1 cellular context compared by ENCODE assay signal in genomic region chr17:44775136-44775837, GRCh38.
TF ChIP-seq lines count a peak whose summit lies in the region.

No MANE protein-coding gene starts in this region.

TF ChIP-seq in K562, 482 proteins besides CTCF, POLR2A, EP300 and RAD21 (continued from another document and continues in another):
- TF ChIP-seq, protein P1, sequence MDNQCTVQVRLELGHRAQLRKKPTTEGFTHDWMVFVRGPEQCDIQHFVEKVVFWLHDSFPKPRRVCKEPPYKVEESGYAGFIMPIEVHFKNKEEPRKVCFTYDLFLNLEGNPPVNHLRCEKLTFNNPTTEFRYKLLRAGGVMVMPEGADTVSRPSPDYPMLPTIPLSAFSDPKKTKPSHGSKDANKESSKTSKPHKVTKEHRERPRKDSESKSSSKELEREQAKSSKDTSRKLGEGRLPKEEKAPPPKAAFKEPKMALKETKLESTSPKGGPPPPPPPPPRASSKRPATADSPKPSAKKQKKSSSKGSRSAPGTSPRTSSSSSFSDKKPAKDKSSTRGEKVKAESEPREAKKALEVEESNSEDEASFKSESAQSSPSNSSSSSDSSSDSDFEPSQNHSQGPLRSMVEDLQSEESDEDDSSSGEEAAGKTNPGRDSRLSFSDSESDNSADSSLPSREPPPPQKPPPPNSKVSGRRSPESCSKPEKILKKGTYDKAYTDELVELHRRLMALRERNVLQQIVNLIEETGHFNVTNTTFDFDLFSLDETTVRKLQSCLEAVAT (IDR thresholded peaks at IDR 0.05) = no peak
- TF ChIP-seq NKRF (IDR thresholded peaks at IDR 0.05; ENCODE audit: borderline replicate concordance) (peak; percentile 91), TSC22D4 (tag; IDR thresholded peaks at IDR 0.05) (no peak), SRSF1 (IDR thresholded peaks at IDR 0.05; ENCODE audit: low read depth, low read length) (no peak), FOXA3 (CRISPR knock-in tag; conservative IDR thresholded peaks at IDR 0.05 in 1 of 2, IDR thresholded peaks at IDR 0.05 in 1 of 2) (0 out of 4 replicates have a peak, but pooled peaks of 1 of the 2 experiments have one; percentile 58), RUNX1 (IDR thresholded peaks at IDR 0.05; ENCODE audit: low read depth) (no peak), COPS2 (conservative IDR thresholded peaks at IDR 0.05) (no peak), HDAC1 (IDR thresholded peaks at IDR 0.05) (peak in 1 of 2 experiments; percentile 88; a peak in 2 of 4 replicates), PURB (CRISPR knock-in tag; IDR thresholded peaks at IDR 0.05; ENCODE audit: low read depth) (no peak), MNT (conservative IDR thresholded peaks at IDR 0.05) (peak; percentile 79 to 91), JUND (IDR thresholded peaks at IDR 0.05; ENCODE audit: borderline replicate concordance, low read depth, low read length) (no peak), JUND (tag; IDR thresholded peaks at IDR 0.05; ENCODE audit: borderline replicate concordance, low read depth, low read length) (no peak), ZNF253 (CRISPR knock-in tag; conservative IDR thresholded peaks at IDR 0.05) (no peak), WHSC1 (IDR thresholded peaks at IDR 0.05; ENCODE audit: low read length) (no peak), ZNF507 (tag; conservative IDR thresholded peaks at IDR 0.05) (no peak), MTA3 (IDR thresholded peaks at IDR 0.05; ENCODE audit: borderline replicate concordance) (no peak), ZNF197 (CRISPR knock-in tag; IDR thresholded peaks at IDR 0.05; ENCODE audit: low read depth) (no peak), ZNF431 (CRISPR knock-in tag; IDR thresholded peaks at IDR 0.05) (no peak), ZBTB40 (IDR thresholded peaks at IDR 0.05) (no peak), ZBTB40 (CRISPR knock-in tag; IDR thresholded peaks at IDR 0.05) (no peak), ZNF224 (CRISPR knock-in tag; IDR thresholded peaks at IDR 0.05) (no peak), ARID1B (IDR thresholded peaks at IDR 0.05) (no peak), PCBP1 (IDR thresholded peaks at IDR 0.05; ENCODE audit: low read depth, low read length, poor library complexity, severe bottlenecking) (no peak), CBFB (CRISPR knock-in tag; IDR thresholded peaks at IDR 0.05) (no peak), PHB2 (IDR thresholded peaks at IDR 0.05; ENCODE audit: low read depth) (no peak), CREM (IDR thresholded peaks at IDR 0.05; ENCODE audit: low read depth) (peak; percentile 96), STAT5A (IDR thresholded peaks at IDR 0.05; ENCODE audit: borderline replicate concordance, low read length) (no peak), L3MBTL2 (IDR thresholded peaks at IDR 0.05) (peak; percentile 69), TCF15 (CRISPR knock-in tag; IDR thresholded peaks at IDR 0.05) (no peak), ETV5 (CRISPR knock-in tag; IDR thresholded peaks at IDR 0.05; ENCODE audit: low read depth) (no peak), ETS2 (tag; IDR thresholded peaks at IDR 0.05; ENCODE audit: borderline replicate concordance, poor library complexity, severe bottlenecking) (no peak), NFRKB (IDR thresholded peaks at IDR 0.05; ENCODE audit: low read depth) (no peak), GATA2 (CRISPR knock-in tag; IDR thresholded peaks at IDR 0.05) (no peak), SREBF2 (CRISPR knock-in tag; IDR thresholded peaks at IDR 0.05) (no peak)
- TF ChIP-seq, protein P2, sequence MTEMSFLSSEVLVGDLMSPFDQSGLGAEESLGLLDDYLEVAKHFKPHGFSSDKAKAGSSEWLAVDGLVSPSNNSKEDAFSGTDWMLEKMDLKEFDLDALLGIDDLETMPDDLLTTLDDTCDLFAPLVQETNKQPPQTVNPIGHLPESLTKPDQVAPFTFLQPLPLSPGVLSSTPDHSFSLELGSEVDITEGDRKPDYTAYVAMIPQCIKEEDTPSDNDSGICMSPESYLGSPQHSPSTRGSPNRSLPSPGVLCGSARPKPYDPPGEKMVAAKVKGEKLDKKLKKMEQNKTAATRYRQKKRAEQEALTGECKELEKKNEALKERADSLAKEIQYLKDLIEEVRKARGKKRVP (CRISPR knock-in tag; IDR thresholded peaks at IDR 0.05) = no peak
- TF ChIP-seq, protein P3, sequence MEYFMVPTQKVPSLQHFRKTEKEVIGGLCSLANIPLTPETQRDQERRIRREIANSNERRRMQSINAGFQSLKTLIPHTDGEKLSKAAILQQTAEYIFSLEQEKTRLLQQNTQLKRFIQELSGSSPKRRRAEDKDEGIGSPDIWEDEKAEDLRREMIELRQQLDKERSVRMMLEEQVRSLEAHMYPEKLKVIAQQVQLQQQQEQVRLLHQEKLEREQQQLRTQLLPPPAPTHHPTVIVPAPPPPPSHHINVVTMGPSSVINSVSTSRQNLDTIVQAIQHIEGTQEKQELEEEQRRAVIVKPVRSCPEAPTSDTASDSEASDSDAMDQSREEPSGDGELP (CRISPR knock-in tag; IDR thresholded peaks at IDR 0.05; ENCODE audit: borderline replicate concordance) = peak; percentile 53; the same call in 1 of the 2 replicates
- TF ChIP-seq, protein P4, sequence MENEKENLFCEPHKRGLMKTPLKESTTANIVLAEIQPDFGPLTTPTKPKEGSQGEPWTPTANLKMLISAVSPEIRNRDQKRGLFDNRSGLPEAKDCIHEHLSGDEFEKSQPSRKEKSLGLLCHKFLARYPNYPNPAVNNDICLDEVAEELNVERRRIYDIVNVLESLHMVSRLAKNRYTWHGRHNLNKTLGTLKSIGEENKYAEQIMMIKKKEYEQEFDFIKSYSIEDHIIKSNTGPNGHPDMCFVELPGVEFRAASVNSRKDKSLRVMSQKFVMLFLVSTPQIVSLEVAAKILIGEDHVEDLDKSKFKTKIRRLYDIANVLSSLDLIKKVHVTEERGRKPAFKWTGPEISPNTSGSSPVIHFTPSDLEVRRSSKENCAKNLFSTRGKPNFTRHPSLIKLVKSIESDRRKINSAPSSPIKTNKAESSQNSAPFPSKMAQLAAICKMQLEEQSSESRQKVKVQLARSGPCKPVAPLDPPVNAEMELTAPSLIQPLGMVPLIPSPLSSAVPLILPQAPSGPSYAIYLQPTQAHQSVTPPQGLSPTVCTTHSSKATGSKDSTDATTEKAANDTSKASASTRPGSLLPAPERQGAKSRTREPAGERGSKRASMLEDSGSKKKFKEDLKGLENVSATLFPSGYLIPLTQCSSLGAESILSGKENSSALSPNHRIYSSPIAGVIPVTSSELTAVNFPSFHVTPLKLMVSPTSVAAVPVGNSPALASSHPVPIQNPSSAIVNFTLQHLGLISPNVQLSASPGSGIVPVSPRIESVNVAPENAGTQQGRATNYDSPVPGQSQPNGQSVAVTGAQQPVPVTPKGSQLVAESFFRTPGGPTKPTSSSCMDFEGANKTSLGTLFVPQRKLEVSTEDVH (IDR thresholded peaks at IDR 0.05; ENCODE audit: low read depth, partially characterized antibody) = no peak
